ENCODE assay signal across 8 cellular contexts in the genomic region with DNA sequence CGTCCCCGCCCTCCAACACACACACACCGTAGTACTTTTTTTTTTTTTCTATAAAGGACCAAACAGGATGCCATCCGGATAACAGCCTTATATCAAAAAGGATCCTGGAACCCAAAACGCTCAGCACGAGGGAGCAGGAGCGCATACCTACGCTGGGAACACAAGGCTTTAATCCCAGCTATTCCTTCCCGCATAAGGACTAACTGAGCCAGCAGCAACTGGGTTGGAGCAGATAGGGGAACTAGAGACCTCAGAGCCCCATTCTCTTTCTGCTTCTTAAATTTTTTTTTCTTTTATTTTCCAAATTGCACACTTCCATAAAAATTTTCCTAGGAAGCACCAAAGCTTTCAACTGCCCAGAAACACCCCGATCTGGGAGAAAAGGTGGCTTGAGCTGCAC. TPM values are rescaled to one million over a fixed set of nuclear protein-coding genes. Genes with fewer than 3 reads are reported as not detected.
DNase-seq lines count a peak whose midpoint lies in the region; ATAC-seq and TF ChIP-seq lines count a peak whose summit lies in the region.

No MANE protein-coding gene starts in this region.

- no peak for TF ChIP-seq POLR2A in esophagus muscularis mucosa (IDR thresholded peaks at IDR 0.05; ENCODE audit: low read depth)

- no peak overlapping the region for H2AFZ ChIP-seq in PC-9

- H3K27ac ChIP-seq in PC-9 (no peak overlapping the region), esophagus muscularis mucosa (replicated peaks in 1 of 4) (peak overlapping the region; percentile 68 to 80 (median 78)), psoas muscle (no peak overlapping the region)

- H3K4me1 ChIP-seq in PC-9 (replicated peaks; ENCODE audit: insufficient read depth) (no peaks in the 10 kb centered on the region), esophagus muscularis mucosa (peaks cover 5 to 41% (median 27%) of the 10 kb centered on the region in 4 donors), psoas muscle (no peaks in the 10 kb centered on the region)

- TF ChIP-seq CTCF in PC-9 (conservative IDR thresholded peaks at IDR 0.05) (no peak), esophagus muscularis mucosa (IDR thresholded peaks at IDR 0.05) (no peak), psoas muscle (IDR thresholded peaks at IDR 0.05) (no peak)

- ATAC-seq in psoas muscle (no peak), HG02870 (IDR thresholded peaks at IDR 0.05; ENCODE audit: unreplicated experiment) (no peak)

- 28% methylated on average over 10 of the region's 10 CpGs for WGBS in esophagus muscularis mucosa
- 28 to 43% (median 42%) methylated on average over 10 of the region's 10 CpGs for WGBS in psoas muscle, 3 donors

- no peaks in the 10 kb centered on the region for H4K20me1 ChIP-seq in PC-9 (ENCODE audit: insufficient read depth)

- intact Hi-C loops in PC-9 (cut with micrococcal nuclease; ENCODE audit: unreplicated experiment) (no loop called here), esophagus muscularis mucosa (cut with DNase I) (no loop called here), psoas muscle (cut with DNase I) (no loop called here)

- DNase-seq in ELF-1 (ENCODE audit: low read depth, low spot score) = peak; percentile 24
- no peak for DNase-seq in PC-9
- DNase-seq in esophagus muscularis mucosa (ENCODE audit: extremely low spot score) = no peak
- DNase-seq in psoas muscle = no peak
- DNase-seq in COLO829 (ENCODE audit: low spot score) = no peak
- no peak for DNase-seq in mesenteric fat pad (ENCODE audit: low spot score)
- DNase-seq in NAMALWA (ENCODE audit: low spot score) = no peak

- POLR2A ChIA-PET in PC-9 (lab: Charles Lee; ENCODE audit: unreplicated experiment) = no interaction called here

- peak overlapping the region; percentile 58; the same call in 1 of the 2 replicates for H3K4me2 ChIP-seq in PC-9

- no TSS peak for BruUV-seq in PC-9 (replicated peaks; lab: Mats Ljungman, UMichigan)

- no peak for TF ChIP-seq EP300 in esophagus muscularis mucosa (IDR thresholded peaks at IDR 0.05)

- no peaks in the 10 kb centered on the region for H3K9me3 ChIP-seq in PC-9 (ENCODE audit: insufficient read depth, low read depth)
- peaks cover 0 to 15% (median 7%) of the 10 kb centered on the region in 4 donors for H3K9me3 ChIP-seq in esophagus muscularis mucosa
- H3K9me3 ChIP-seq in psoas muscle = no peaks in the 10 kb centered on the region

- H3K36me3 ChIP-seq in PC-9 (ENCODE audit: low read depth) (no peaks in the 10 kb centered on the region), esophagus muscularis mucosa (no peaks in the 10 kb centered on the region), psoas muscle (ENCODE audit: insufficient read depth in 1 of 2, low read depth in 1 of 2) (no peaks in the 10 kb centered on the region)

- H3F3A ChIP-seq in PC-9 (ENCODE audit: insufficient read depth, low read depth) = no peaks in the 10 kb centered on the region

- no peak overlapping the region for H3K4me3 ChIP-seq in PC-9
- peak overlapping the region; percentile 66 to 91 (median 80) for H3K4me3 ChIP-seq in esophagus muscularis mucosa
- H3K4me3 ChIP-seq in psoas muscle = peak overlapping the region; percentile 83

- CTCF ChIA-PET in PC-9 (lab: Charles Lee) = no interaction called here

- H3K27me3 ChIP-seq in PC-9 (ENCODE audit: insufficient read depth, low read depth) = peaks cover 20% of the 10 kb centered on the region
- no peaks in the 10 kb centered on the region for H3K27me3 ChIP-seq in esophagus muscularis mucosa
- H3K27me3 ChIP-seq in psoas muscle (ENCODE audit: insufficient read depth in 3 of 3, low read length in 2 of 3) = peaks cover 0 to 18% (median 8%) of the 10 kb centered on the region in 3 donors

- no peaks in the 10 kb centered on the region for H3K9me2 ChIP-seq in PC-9 (ENCODE audit: insufficient read depth)

- H3K79me2 ChIP-seq in PC-9 (ENCODE audit: low read depth) = no peaks in the 10 kb centered on the region

RNA-seq across cellular contexts. Expression of a gene that starts 1.3 kb away (rescaled TPM):
- total RNA-seq in PC-9 (2021) (8.9 and 12.1 TPM in 2 replicates), esophagus muscularis mucosa (1 to 10 TPM; 7.3 to 9.6 (median 8.2) TPM), psoas muscle (1 to 10 TPM in 3 of 4 donors, under 1 TPM in 1; 0.63 to 4.5 (median 1.9) TPM), mesenteric fat pad (14.7 TPM)
- polyA plus RNA-seq in psoas muscle = under 1 TPM; 0.28 to 0.60 (median 0.43) TPM

RNA-seq across cellular contexts. Expression of a gene that starts 49.3 kb away (rescaled TPM):
- total RNA-seq in PC-9 (2021) = 9.2 and 10.5 TPM in 2 replicates
- 10 to 100 TPM in 2 of 4 donors, 1 to 10 TPM in 2; 9.5 to 13.7 (median 10.4) TPM for total RNA-seq in esophagus muscularis mucosa
- 10 to 100 TPM; 11.3 to 22.9 (median 16.3) TPM for total RNA-seq in psoas muscle
- 10 to 100 TPM in 1 of 3 donors, 1 to 10 TPM in 2; 2.5 to 12.3 (median 3.6) TPM for polyA plus RNA-seq in psoas muscle
- total RNA-seq in mesenteric fat pad = 9.5 TPM

RNA-seq across cellular contexts. Expression of a gene that starts 49.7 kb away (rescaled TPM):
- total RNA-seq in PC-9 (2021) = 30.9 and 35.2 TPM in 2 replicates
- 10 to 100 TPM; 27.9 to 59.0 (median 36.3) TPM for total RNA-seq in esophagus muscularis mucosa
- 10 to 100 TPM; 32.5 to 37.7 (median 35.6) TPM for total RNA-seq in psoas muscle
- polyA plus RNA-seq in psoas muscle = 10 to 100 TPM; 26.5 to 30.3 (median 29.1) TPM
- total RNA-seq in mesenteric fat pad = 25.0 TPM

Comparison
In these comparisons a context has a peak if more than half of its experiments do, and no peak if none do; other contexts are left out.
1. H3K27ac ChIP-seq: peak in esophagus muscularis mucosa (4 of 4); none in PC-9 (single experiment) and psoas muscle (single experiment).